ENCODE assay signal across 24 cellular contexts in genomic region chr4:3744901-3745300, GRCh38. TPM values are rescaled to one million over a fixed set of nuclear protein-coding genes. Genes with fewer than 3 reads are reported as not detected.
"Had no signal": no experiment of that assay in that cellular context is flagged by ENCODE, and none has a peak within 500 bp of the region (broad histone marks: within the 10 kb centered on the region; RNA-seq: fewer than 3 reads in every experiment).

No MANE protein-coding gene starts in this region.

- H3K9me3 Mint-ChIP-seq: activated CD4-positive, alpha-beta T cell treated with anti-CD3 and anti-CD28 coated beads, Interleukin-2, amount 10 ng/mL, durations not matched to agents 7 days and 5 days; activated naive CD8-positive, alpha-beta T cell treated with anti-CD3 and anti-CD28 coated beads, Interleukin-2, amount 50 U/mL, for 24 hours; activated T-helper 17 cell treated with anti-CD3 and anti-CD28 coated beads, Interleukin-2, amount 50 U/mL, for 72 hours; central memory CD8-positive, alpha-beta T cell; natural killer cell treated with Interleukin-12 subunit alpha and Interleukin-12 subunit beta and Interleukin-15 and Interleukin-18, amount 100 ng/mL, for 72 hours had no signal

- H3K36me3 Mint-ChIP-seq: natural killer cell treated with Interleukin-12 subunit alpha and Interleukin-12 subunit beta and Interleukin-15 and Interleukin-18, amount 100 ng/mL, for 72 hours had no signal

- H3K4me3 ChIP-seq: mucosa of descending colon, right lobe of liver had no signal

- DNase-seq: activated CD4-positive, alpha-beta memory T cell treated with anti-CD3 and anti-CD28 coated beads, Interleukin-2, amount 10 ng/mL, durations not matched to agents 7 days and 5 days; activated CD4-positive, alpha-beta T cell treated with anti-CD3 and anti-CD28 coated beads for 1 hour; activated CD4-positive, alpha-beta T cell treated with anti-CD3 and anti-CD28 coated beads, Interleukin-2, amount 10 ng/mL, durations not matched to agents 7 days and 5 days; activated gamma-delta T cell treated with Interleukin-2 at 50 U/mL for 16 hours; activated naive CD8-positive, alpha-beta T cell treated with anti-CD3 and anti-CD28 coated beads, Interleukin-2, amount 50 U/mL, for 24 hours; activated T-cell treated with anti-CD3 and anti-CD28 coated beads, Interleukin-2, amount 50 U/mL, for 4 hours; amygdala; dermis blood vessel endothelial cell; effector CD8-positive, alpha-beta T cell; glutamatergic neuron; islet precursor cell; left ventricle myocardium superior; mucosa of descending colon; right lobe of liver; stimulated activated CD4-positive, alpha-beta T cell treated with anti-CD3 and anti-CD28 coated beads, Interleukin-2, amount 100 ng/mL, for 48 hours; stimulated activated naive CD4-positive, alpha-beta T cell treated with Interleukin-2 at 50 U/mL for 16 hours; T1000 had no signal

- H3K9me3 ChIP-seq: mucosa of descending colon, neutrophil, right lobe of liver had no signal

- H3K27ac Mint-ChIP-seq: activated CD4-positive, alpha-beta memory T cell treated with anti-CD3 and anti-CD28 coated beads, Interleukin-2, amount 10 ng/mL, durations not matched to agents 7 days and 5 days; activated CD4-positive, alpha-beta T cell treated with anti-CD3 and anti-CD28 coated beads, Interleukin-2, amount 10 ng/mL, durations not matched to agents 7 days and 5 days; activated naive CD4-positive, alpha-beta T cell treated with anti-CD3 and anti-CD28 coated beads, Interleukin-2, amount 50 U/mL, for 24 hours; activated naive CD8-positive, alpha-beta T cell treated with anti-CD3 and anti-CD28 coated beads, Interleukin-2, amount 50 U/mL, for 24 hours; activated T-helper 17 cell treated with anti-CD3 and anti-CD28 coated beads, Interleukin-2, amount 50 U/mL, for 72 hours; natural killer cell treated with Interleukin-12 subunit alpha and Interleukin-12 subunit beta and Interleukin-15 and Interleukin-18, amount 100 ng/mL, for 72 hours; T-helper 1 cell treated with Interleukin-12 subunit alpha and Interleukin-12 subunit beta and Interleukin-4 antibody, amounts not matched to agents 30 μg/mL and 1 μg/mL, for 36 hours had no signal

- H3K4me3 Mint-ChIP-seq: activated CD4-positive, alpha-beta memory T cell treated with anti-CD3 and anti-CD28 coated beads, Interleukin-2, amount 10 ng/mL, durations not matched to agents 7 days and 5 days; activated CD4-positive, alpha-beta T cell treated with anti-CD3 and anti-CD28 coated beads, Interleukin-2, amount 10 ng/mL, durations not matched to agents 7 days and 5 days; activated naive CD4-positive, alpha-beta T cell treated with anti-CD3 and anti-CD28 coated beads, Interleukin-2, amount 50 U/mL, for 24 hours; activated naive CD8-positive, alpha-beta T cell treated with anti-CD3 and anti-CD28 coated beads, Interleukin-2, amount 50 U/mL, for 24 hours; activated T-cell treated with anti-CD3 and anti-CD28 coated beads, Interleukin-2, amount 50 U/mL, for 4 hours; activated T-helper 17 cell treated with anti-CD3 and anti-CD28 coated beads, Interleukin-2, amount 50 U/mL, for 72 hours; central memory CD8-positive, alpha-beta T cell; natural killer cell treated with Interleukin-12 subunit alpha and Interleukin-12 subunit beta and Interleukin-15 and Interleukin-18, amount 100 ng/mL, for 72 hours; T-helper 1 cell treated with Interleukin-12 subunit alpha and Interleukin-12 subunit beta and Interleukin-4 antibody, amounts not matched to agents 30 μg/mL and 1 μg/mL, for 36 hours had no signal

- H3K4me1 Mint-ChIP-seq: activated CD4-positive, alpha-beta memory T cell treated with anti-CD3 and anti-CD28 coated beads, Interleukin-2, amount 10 ng/mL, durations not matched to agents 7 days and 5 days; activated CD4-positive, alpha-beta T cell treated with anti-CD3 and anti-CD28 coated beads, Interleukin-2, amount 10 ng/mL, durations not matched to agents 7 days and 5 days; activated naive CD4-positive, alpha-beta T cell treated with anti-CD3 and anti-CD28 coated beads, Interleukin-2, amount 50 U/mL, for 24 hours; activated naive CD8-positive, alpha-beta T cell treated with anti-CD3 and anti-CD28 coated beads, Interleukin-2, amount 50 U/mL, for 24 hours; central memory CD8-positive, alpha-beta T cell had no signal

- ATAC-seq: activated naive CD8-positive, alpha-beta T cell treated with anti-CD3 and anti-CD28 coated beads, Interleukin-2, amount 50 U/mL, for 24 hours; activated T-cell treated with anti-CD3 and anti-CD28 coated beads, Interleukin-2, amount 50 U/mL, for 4 hours; activated T-helper 17 cell treated with anti-CD3 and anti-CD28 coated beads, Interleukin-2, amount 50 U/mL, for 72 hours; left ventricle myocardium superior; mucosa of descending colon; natural killer cell treated with Interleukin-12 subunit alpha and Interleukin-12 subunit beta and Interleukin-15 and Interleukin-18, amount 100 ng/mL, for 72 hours; right lobe of liver had no signal

- H3K4me1 ChIP-seq: right lobe of liver had no signal

- H3K36me3 ChIP-seq: neutrophil, right lobe of liver had no signal

- H3K27ac ChIP-seq: neutrophil, right lobe of liver had no signal

RNA-seq across cellular contexts. Expression of gene ADRA2C, which starts 21.3 kb away (rescaled TPM):
- total RNA-seq: activated CD4-positive, alpha-beta memory T cell treated with anti-CD3 and anti-CD28 coated beads, Interleukin-2, amount 10 ng/mL, durations not matched to agents 7 days and 5 days; activated CD4-positive, alpha-beta T cell treated with anti-CD3 and anti-CD28 coated beads, Interleukin-2, amount 10 ng/mL, durations not matched to agents 7 days and 5 days; activated T-cell treated with anti-CD3 and anti-CD28 coated beads, Interleukin-2, amount 50 U/mL, for 4 hours; activated T-helper 17 cell treated with anti-CD3 and anti-CD28 coated beads, Interleukin-2, amount 50 U/mL, for 72 hours; epithelial cell of proximal tubule; natural killer cell treated with Interleukin-12 subunit alpha and Interleukin-12 subunit beta and Interleukin-15 and Interleukin-18, amount 100 ng/mL, for 72 hours had no signal
